Comparison of ENCODE assay signal across 2 cellular contexts in genomic region chr11:77644887-77645286, GRCh38.
TF ChIP-seq lines count a peak whose summit lies in the region.

No MANE protein-coding gene starts in this region.

TF ChIP-seq in SK-N-SH, 30 proteins besides CTCF, POLR2A, EP300 and RAD21:
- TF ChIP-seq ZBTB33 (IDR thresholded peaks at IDR 0.05; ENCODE audit: borderline replicate concordance, low read depth) = no peak
- TF ChIP-seq MXI1 (IDR thresholded peaks at IDR 0.05; ENCODE audit: low read depth, low read length) = no peak
- no peak for TF ChIP-seq NFIC (IDR thresholded peaks at IDR 0.05; ENCODE audit: borderline replicate concordance)
- no peak for TF ChIP-seq RCOR1 (IDR thresholded peaks at IDR 0.05; ENCODE audit: low read length)
- no peak for TF ChIP-seq FOXJ3 (CRISPR knock-in tag; IDR thresholded peaks at IDR 0.05)
- TF ChIP-seq RXRA (IDR thresholded peaks at IDR 0.05; ENCODE audit: borderline replicate concordance, low read depth) = no peak
- no peak for TF ChIP-seq MEF2A (IDR thresholded peaks at IDR 0.05; ENCODE audit: borderline replicate concordance, low read depth)
- TF ChIP-seq GABPA (IDR thresholded peaks at IDR 0.05; ENCODE audit: low read depth) = no peak
- TF ChIP-seq IRF3 (IDR thresholded peaks at IDR 0.05; ENCODE audit: low read depth, low read length) = no peak
- no peak for TF ChIP-seq GATA2 (CRISPR knock-in tag; IDR thresholded peaks at IDR 0.05)
- TF ChIP-seq NRF1 (IDR thresholded peaks at IDR 0.05; ENCODE audit: low read depth, low read length) = no peak
- TF ChIP-seq TAF1 (IDR thresholded peaks at IDR 0.05; ENCODE audit: borderline replicate concordance, low read depth, low read length) = no peak
- TF ChIP-seq REST (IDR thresholded peaks at IDR 0.05; ENCODE audit: low read depth, low read length) = no peak
- no peak for TF ChIP-seq TEAD4 (IDR thresholded peaks at IDR 0.05; ENCODE audit: borderline replicate concordance, insufficient read depth)
- no peak for TF ChIP-seq JUND (IDR thresholded peaks at IDR 0.05)
- TF ChIP-seq PBX3 (IDR thresholded peaks at IDR 0.05) = no peak

TF ChIP-seq in SK-N-SH treated with all-trans-retinoic acid at 6 μM for 48 hours, 23 proteins besides CTCF, POLR2A, EP300 and RAD21 (continued from another document):
- no peak for TF ChIP-seq PATZ1 (CRISPR knock-in tag; IDR thresholded peaks at IDR 0.05; ENCODE audit: borderline replicate concordance)
- TF ChIP-seq SNAI2 (CRISPR knock-in tag; IDR thresholded peaks at IDR 0.05) = no peak
- TF ChIP-seq CSRNP3 (CRISPR knock-in tag; IDR thresholded peaks at IDR 0.05) = no peak
- TF ChIP-seq ISL1 (CRISPR knock-in tag; IDR thresholded peaks at IDR 0.05) = no peak
- no peak for TF ChIP-seq ZNF70 (CRISPR knock-in tag; IDR thresholded peaks at IDR 0.05)
- TF ChIP-seq ESRRG (CRISPR knock-in tag; IDR thresholded peaks at IDR 0.05) = no peak
- no peak for TF ChIP-seq BACH2 (CRISPR knock-in tag; IDR thresholded peaks at IDR 0.05; ENCODE audit: borderline replicate concordance)
